1 cellular context compared by ENCODE assay signal in the genomic region with DNA sequence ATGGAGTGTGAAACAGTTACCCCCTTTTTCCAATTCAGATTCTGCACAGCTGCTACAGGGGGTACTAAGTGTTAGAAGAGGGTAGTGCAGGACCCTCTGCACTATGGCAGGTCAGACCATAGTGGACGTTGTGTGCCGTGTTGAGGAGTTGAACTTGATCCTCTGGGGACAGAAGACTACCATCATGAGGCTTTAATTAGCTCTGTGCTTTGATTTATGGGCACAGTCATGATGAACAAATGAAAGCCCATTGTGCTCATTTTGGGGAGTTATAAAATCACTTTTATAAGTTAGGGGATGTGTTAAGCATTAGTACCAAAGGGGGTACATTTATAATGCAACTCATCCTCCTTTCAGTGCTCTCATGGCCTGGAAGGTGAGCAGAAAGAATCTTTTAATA.
TF ChIP-seq lines count a peak whose summit lies in the region.

No MANE protein-coding gene starts in this region.

TF ChIP-seq in IMR-90, 13 proteins besides CTCF, POLR2A, EP300 and RAD21 (continued from another document):
- TF ChIP-seq, protein P1, sequence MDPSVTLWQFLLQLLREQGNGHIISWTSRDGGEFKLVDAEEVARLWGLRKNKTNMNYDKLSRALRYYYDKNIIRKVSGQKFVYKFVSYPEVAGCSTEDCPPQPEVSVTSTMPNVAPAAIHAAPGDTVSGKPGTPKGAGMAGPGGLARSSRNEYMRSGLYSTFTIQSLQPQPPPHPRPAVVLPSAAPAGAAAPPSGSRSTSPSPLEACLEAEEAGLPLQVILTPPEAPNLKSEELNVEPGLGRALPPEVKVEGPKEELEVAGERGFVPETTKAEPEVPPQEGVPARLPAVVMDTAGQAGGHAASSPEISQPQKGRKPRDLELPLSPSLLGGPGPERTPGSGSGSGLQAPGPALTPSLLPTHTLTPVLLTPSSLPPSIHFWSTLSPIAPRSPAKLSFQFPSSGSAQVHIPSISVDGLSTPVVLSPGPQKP (IDR thresholded peaks at IDR 0.05; ENCODE audit: borderline replicate concordance, low read depth, low read length) = no peak
- TF ChIP-seq MAFK (IDR thresholded peaks at IDR 0.05; ENCODE audit: low read depth, low read length) = no peak
TF ChIP-seq in IMR-90: peak in this region for 0.
